ENCODE assay signal across 8 cellular contexts in genomic region chr13:36346222-36347083, GRCh38. TPM values are rescaled to one million over a fixed set of nuclear protein-coding genes. Genes with fewer than 3 reads are reported as not detected.
DNase-seq lines count a peak whose midpoint lies in the region; ATAC-seq, FAIRE-seq and TF ChIP-seq lines count a peak whose summit lies in the region.

Gene SPART (minus strand): TSS chr13:36346394. CDS start chr13:36335830, 10,564 bp downstream.

- peak within 1 kb of the TSS; percentile 98 to 99 (median 99) for H3K27ac ChIP-seq in esophagus muscularis mucosa (replicated peaks in 1 of 4)
- H3K27ac ChIP-seq in muscle layer of colon (ENCODE audit: low read depth, low read length), result peak within 1 kb of the TSS; percentile 97

- peak within 1 kb of the TSS; percentile 100 for H3K9ac ChIP-seq in muscle layer of colon (ENCODE audit: low read length)

- H3K27me3 ChIP-seq in esophagus muscularis mucosa (no peaks in the 10 kb centered on the region), muscle layer of colon (ENCODE audit: control insufficient read depth in 1 of 2, insufficient read depth in 2 of 2, low read length in 2 of 2) (no peaks in the 10 kb centered on the region)

- DNase-seq in DMS114 treated with DMSO at 0.1 percent for 48 hours (lab: John Stamatoyannopoulos, UW; ENCODE audit: unreplicated experiment) (peak; percentile 73), RCC 7860 (ENCODE audit: low spot score) (peak; percentile 83), activated T-helper 1 cell treated with Interleukin-2 at 50 U/mL for 16 hours (ENCODE audit: low read depth) (peak; percentile 71), esophagus muscularis mucosa (ENCODE audit: extremely low spot score) (peak; percentile 98)
- peak; percentile 80 for DNase-seq in Jurkat, Clone E6-1 (ENCODE audit: low read depth, low spot score)
- peak; percentile 58 to 67 for DNase-seq in stimulated activated CD8-positive, alpha-beta memory T cell treated with anti-CD3 and anti-CD28 coated beads, Interleukin-7, amount 100 ng/mL, for 1 hour (ENCODE audit: low read depth in 2 of 2)

- peak; percentile 96 for ATAC-seq in GM21619 (IDR thresholded peaks at IDR 0.05; ENCODE audit: unreplicated experiment)

- FAIRE-seq in RCC 7860 (lab: Jason Lieb, UNC), result peak; percentile 55

- intact Hi-C loops in esophagus muscularis mucosa (cut with DNase I), result loop anchor here (5.0 to 10.0 kb wide), 2 partner anchors 49 to 388 kb away; partner anchors contain the start of gene CCDC169

- H3K9me3 ChIP-seq in esophagus muscularis mucosa (no peaks in the 10 kb centered on the region), muscle layer of colon (ENCODE audit: low read length) (no peaks in the 10 kb centered on the region)

- peak within 1 kb of the TSS; percentile 62 for H3K4me3 ChIP-seq in Jurkat, Clone E6-1 (ENCODE audit: low read length)
- H3K4me3 ChIP-seq in esophagus muscularis mucosa (peak within 1 kb of the TSS; percentile 79 to 88 (median 86)), muscle layer of colon (ENCODE audit: low read depth in 1 of 2, low read length in 2 of 2) (peak within 1 kb of the TSS; percentile 38 to 98)

- WGBS in esophagus muscularis mucosa, result 0% methylated on average over 17 of the region's 86 CpGs

- TF ChIP-seq EP300 in esophagus muscularis mucosa (IDR thresholded peaks at IDR 0.05), result no peak

- TF ChIP-seq POLR2A in esophagus muscularis mucosa (IDR thresholded peaks at IDR 0.05; ENCODE audit: low read depth), result peak; percentile 25

- H3K36me3 ChIP-seq in esophagus muscularis mucosa (no peaks in the 10 kb centered on the region), muscle layer of colon (ENCODE audit: insufficient read depth, low read length) (no peaks in the 10 kb centered on the region)

- TF ChIP-seq CTCF in esophagus muscularis mucosa (IDR thresholded peaks at IDR 0.05), result peak; percentile 98 to 99 (median 98)

- H3K4me1 ChIP-seq in esophagus muscularis mucosa (peaks cover 5 to 45% (median 38%) of the 10 kb centered on the region in 4 donors), muscle layer of colon (ENCODE audit: insufficient read depth, low read length) (peaks cover 15% of the 10 kb centered on the region)

RNA-seq across cellular contexts. Expression of gene SPART, which starts in this region (rescaled TPM):
- polyA plus RNA-seq in Jurkat, Clone E6-1 (2012; ENCODE audit: insufficient read depth, insufficient read length), result 59.0 TPM
- 100 to 1,000 TPM in 3 of 4 donors, 10 to 100 TPM in 1; 95.1 to 157 (median 122) TPM for total RNA-seq in esophagus muscularis mucosa

Comparison
In these comparisons a context has a peak if more than half of its experiments do, and no peak if none do; other contexts are left out.
1. Peak in every context shown above with its lines: DNase-seq, ATAC-seq, H3K4me3 ChIP-seq and H3K27ac ChIP-seq.